ENCODE assay signal across 12 cellular contexts in the genomic region with DNA sequence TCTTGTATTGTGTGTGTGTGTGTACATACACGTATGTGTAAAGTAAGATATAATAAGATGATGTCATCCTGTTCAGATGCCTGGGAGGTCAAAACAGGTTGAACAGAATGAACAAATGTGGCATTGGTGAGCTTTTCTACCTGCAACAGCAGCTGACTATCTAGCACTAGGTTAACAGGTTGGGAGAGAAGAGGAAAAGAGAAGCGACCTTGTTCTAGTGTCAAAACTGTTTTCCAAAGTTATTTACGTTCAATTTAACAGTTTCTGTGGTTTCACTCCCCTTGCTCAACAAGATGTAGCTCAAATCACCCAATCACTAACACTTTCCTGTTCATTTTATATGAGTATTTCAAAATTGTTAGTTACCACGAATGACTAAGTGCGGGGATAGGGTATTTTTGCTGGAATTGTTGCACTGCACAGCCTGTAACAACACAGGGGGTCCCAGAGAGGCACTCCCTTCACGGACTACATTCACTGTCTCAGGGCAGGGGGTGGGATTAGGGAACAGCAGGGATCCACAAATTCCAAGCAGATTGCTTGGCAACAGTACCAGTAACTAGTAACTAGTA.
DNase-seq lines count a peak whose midpoint lies in the region; ATAC-seq and TF ChIP-seq lines count a peak whose summit lies in the region.
"Had no signal": no experiment of that assay in that cellular context is flagged by ENCODE, and none has a peak within 500 bp of the region (broad histone marks: within the 10 kb centered on the region; RNA-seq: fewer than 3 reads in every experiment).

No MANE protein-coding gene starts in this region.

- TF ChIP-seq CTCF in LNCaP clone FGC (IDR thresholded peaks at IDR 0.05; ENCODE audit: control insufficient read depth, extremely low read depth, insufficient read depth) (no peak), astrocyte of the spinal cord (IDR thresholded peaks at IDR 0.05; ENCODE audit: low read depth, low read length) (no peak), right lobe of liver (IDR thresholded peaks at IDR 0.05) (no peak), ascending aorta (IDR thresholded peaks at IDR 0.05) (no peak)

- intact Hi-C loops in right lobe of liver (cut with DNase I) (no loop called here), ascending aorta (cut with DNase I) (no loop called here)

- no peak for TF ChIP-seq POLR2A in right lobe of liver (IDR thresholded peaks at IDR 0.05)

- H3K27me3 ChIP-seq in right lobe of liver, result no peaks in the 10 kb centered on the region
- H3K27me3 ChIP-seq in ascending aorta, result no peaks in the 10 kb centered on the region
- H3K27me3 ChIP-seq: ovary had no signal

- H3K4me3 ChIP-seq in LNCaP clone FGC (ENCODE audit: low read depth, low read length), result no peak overlapping the region
- H3K4me3 ChIP-seq in astrocyte of the spinal cord (ENCODE audit: low read depth, low read length), result no peak overlapping the region
- H3K4me3 ChIP-seq in right lobe of liver, result no peak overlapping the region
- no peak overlapping the region for H3K4me3 ChIP-seq in ascending aorta
- H3K4me3 ChIP-seq: ovary had no signal

- H3K36me3 ChIP-seq in right lobe of liver (peaks cover 0 to 24% (median 0%) of the 10 kb centered on the region in 4 donors), ascending aorta (peaks cover 20 to 30% of the 10 kb centered on the region in 2 donors)
- H3K36me3 ChIP-seq: ovary had no signal

- peaks cover 0 to 13% (median 3%) of the 10 kb centered on the region in 4 donors for H3K4me1 ChIP-seq in right lobe of liver
- no peaks in the 10 kb centered on the region for H3K4me1 ChIP-seq in ascending aorta

- peak in 3 of 4 donors; percentile 19 to 74 (median 32) for ATAC-seq in right lobe of liver
- no peak for ATAC-seq in GM19395 (IDR thresholded peaks at IDR 0.05; ENCODE audit: unreplicated experiment)
- ATAC-seq: activated naive CD4-positive, alpha-beta T cell treated with anti-CD3 and anti-CD28 coated beads, Interleukin-2, amount 50 U/mL, for 72 hours had no signal

- DNase-seq in EH (ENCODE audit: low read depth), result peak; percentile 42
- DNase-seq in LNCaP clone FGC (ENCODE audit: low read depth), result peak; percentile 50
- DNase-seq in astrocyte of the spinal cord (ENCODE audit: low read depth, low spot score), result peak; percentile 82
- no peak for DNase-seq in right lobe of liver
- no peak for DNase-seq in DMS114 treated with DMSO at 0.1 percent for 48 hours (lab: John Stamatoyannopoulos, UW; ENCODE audit: unreplicated experiment)
- no peak for DNase-seq in ascending aorta (ENCODE audit: low spot score in 2 of 2)
- no peak for DNase-seq in NCI-H2171 (lab: John Stamatoyannopoulos, UW)
- DNase-seq: DMS79, KG1, ovary had no signal

- H3K9me3 ChIP-seq in right lobe of liver, result no peaks in the 10 kb centered on the region
- H3K9me3 ChIP-seq in ascending aorta, result no peaks in the 10 kb centered on the region
- H3K9me3 ChIP-seq: ovary had no signal

- in situ Hi-C loops in astrocyte of the spinal cord (cut with HindIII; ENCODE audit: low sequenced_read_pairs), result no loop called here

- WGBS in right lobe of liver (ENCODE audit: insufficient coverage, low coverage, low lambda C conversion rate, missing lambda C conversion rate), result 50% methylated on average over 6 of the region's 6 CpGs

- no peak overlapping the region for H3K27ac ChIP-seq in right lobe of liver
- H3K27ac ChIP-seq in ascending aorta, result no peak overlapping the region
- H3K27ac ChIP-seq: ovary had no signal

Comparison
In these comparisons a context has a peak if more than half of its experiments do, and no peak if none do; other contexts are left out.
1. DNase-seq: peak in EH (single experiment), LNCaP clone FGC (single experiment) and astrocyte of the spinal cord (single experiment); none in right lobe of liver (0 of 3), DMS114 treated with DMSO at 0.1 percent for 48 hours (single experiment), ascending aorta (0 of 2) and NCI-H2171 (single experiment).